ENCODE assay signal across 8 cellular contexts in the genomic region with DNA sequence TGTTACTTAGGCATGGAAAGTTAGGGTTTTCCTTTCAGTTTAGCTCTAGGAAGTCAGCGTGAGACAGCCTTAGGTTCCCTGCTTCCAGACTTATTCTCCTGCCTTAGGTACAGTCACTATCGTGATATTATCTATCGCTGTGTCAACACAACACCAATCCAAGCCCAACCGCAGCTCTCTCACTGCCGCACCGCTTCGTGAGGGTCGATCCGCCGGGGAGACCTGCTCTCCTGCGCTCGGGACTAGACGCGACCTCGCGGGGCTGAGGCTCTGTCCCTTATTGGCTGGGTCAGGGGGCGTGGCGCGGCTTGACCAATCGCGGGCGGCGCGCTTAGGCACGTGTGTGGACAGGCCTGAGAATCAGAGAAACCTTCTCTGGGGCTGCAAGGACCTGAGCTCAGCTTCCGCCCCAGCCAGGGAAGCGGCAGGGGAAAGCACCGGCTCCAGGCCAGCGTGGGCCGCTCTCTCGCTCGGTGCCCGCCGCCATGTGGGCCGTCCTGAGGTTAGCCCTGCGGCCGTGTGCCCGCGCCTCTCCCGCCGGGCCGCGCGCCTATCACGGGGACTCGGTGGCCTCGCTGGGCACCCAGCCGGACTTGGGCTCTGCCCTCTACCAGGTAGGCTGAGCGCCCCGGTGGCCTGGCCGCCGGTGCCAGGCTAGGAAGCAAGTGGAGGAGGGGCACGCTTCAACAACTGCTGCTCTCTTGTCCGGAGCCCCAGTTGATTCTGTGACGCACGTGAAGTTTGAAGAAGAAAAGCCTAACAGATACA. TPM values are rescaled to one million over a fixed set of nuclear protein-coding genes. Genes with fewer than 3 reads are reported as not detected.
A peak's percentile ranks its signal among the peaks of the same experiment; 100 is the strongest.
DNase-seq lines count a peak whose midpoint lies in the region; TF ChIP-seq lines count a peak whose summit lies in the region.

MCCC2 (plus strand) TSS at position 400 of the 768 bp plus-strand sequence; CDS start at position 486, 86 bp downstream.

- peak within 1 kb of the TSS; percentile 2 for H2AFZ ChIP-seq in neuron (ENCODE audit: low read depth, low read length)

- H3K4me3 ChIP-seq in SJSA1 (peak within 1 kb of the TSS; percentile 77), neuron (ENCODE audit: low read length) (peak within 1 kb of the TSS; percentile 75)

- POLR2A ChIA-PET in HEK293T (lab: Yijun Ruan, JAX) = interaction anchor here (0.6 to 1.0 kb wide), 2 partner anchors 14 to 22 kb away, joined by 3 to 5 read pairs; no protein-coding TSS in a partner anchor

- peak within 1 kb of the TSS; percentile 76 for H3K27ac ChIP-seq in SJSA1

- peak; percentile 98 for DNase-seq in GM03348 (ENCODE audit: low spot score)
- DNase-seq in HEK293T (ENCODE audit: extremely low spot score) = peak; percentile 95
- DNase-seq in MV-4-11 (lab: John Stamatoyannopoulos, UW) = peak; percentile 94
- peak; percentile 94 to 98 for DNase-seq in SJSA1 (ENCODE audit: low read depth in 1 of 2, low spot score in 2 of 2)
- peak; percentile 97 for DNase-seq in activated naive CD4-positive, alpha-beta T cell treated with Interleukin-2 at 50 U/mL for 16 hours
- DNase-seq in foreskin melanocyte = peak; percentile 90
- peak; percentile 91 for DNase-seq in stromal cell of bone marrow (ENCODE audit: low read depth)

- H3K4me1 ChIP-seq in SJSA1 (replicated peaks) (no peaks in the 10 kb centered on the region; the same call in 1 of the 2 replicates), neuron (ENCODE audit: insufficient read depth, low read length) (no peaks in the 10 kb centered on the region)

- H3K27me3 ChIP-seq in SJSA1 (replicated peaks) (no peaks in the 10 kb centered on the region), neuron (ENCODE audit: insufficient read depth, low read length) (no peaks in the 10 kb centered on the region)

- CTCF ChIA-PET in HEK293T (lab: Yijun Ruan, JAX) = no interaction called here

- H3K36me3 ChIP-seq in SJSA1 (peaks cover 3% of the 10 kb centered on the region; the same call in 1 of the 2 replicates), neuron (ENCODE audit: insufficient read depth, low read length) (no peaks in the 10 kb centered on the region)

- H3K9me3 ChIP-seq in SJSA1 (replicated peaks) = no peaks in the 10 kb centered on the region
- no peaks in the 10 kb centered on the region for H3K9me3 ChIP-seq in neuron (ENCODE audit: low read length)

TF ChIP-seq in HEK293T, 16 proteins besides CTCF, POLR2A, EP300 and RAD21:
- TF ChIP-seq FOXA1 (IDR thresholded peaks at IDR 0.05) (no peak), L3MBTL2 (conservative IDR thresholded peaks at IDR 0.05) (peak; percentile 96)

RNA-seq across cellular contexts. Expression of gene MCCC2, which starts in this region (rescaled TPM):
- total RNA-seq in SJSA1 (2014; rRNA removed; shearing (Covaris generic)) = 36.0 and 41.4 TPM in 2 replicates

Comparison
In these comparisons a context has a peak if more than half of its experiments do, and no peak if none do; other contexts are left out.
1. Peak in every context shown above with its lines: DNase-seq, H3K4me3 ChIP-seq and H3K27ac ChIP-seq.